Comparison of ENCODE assay signal across 9 cellular contexts in the genomic region with DNA sequence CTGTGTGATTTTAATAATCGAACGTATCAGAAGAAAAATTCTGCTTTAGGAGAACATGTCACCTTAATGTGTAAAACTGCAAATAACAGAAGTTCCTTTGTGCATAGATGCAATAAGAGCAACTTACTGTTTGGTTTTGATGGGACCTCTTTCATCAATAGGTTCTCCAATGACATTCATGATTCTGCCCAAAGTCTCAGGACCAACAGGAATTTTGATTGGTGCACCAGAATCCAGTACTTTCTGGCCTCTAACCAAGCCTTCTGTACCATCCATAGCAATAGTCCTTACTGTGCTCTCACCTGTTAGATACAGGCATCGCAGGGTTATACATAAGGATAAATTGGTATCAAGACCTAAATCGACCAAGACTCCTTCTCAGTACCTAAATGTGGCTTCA. TPM values are rescaled to one million over a fixed set of nuclear protein-coding genes. Genes with fewer than 3 reads are reported as not detected.
DNase-seq lines count a peak whose midpoint lies in the region; ATAC-seq, FAIRE-seq and TF ChIP-seq lines count a peak whose summit lies in the region.
"Had no signal": no experiment of that assay in that cellular context is flagged by ENCODE, and none has a peak within 500 bp of the region (broad histone marks: within the 10 kb centered on the region; RNA-seq: fewer than 3 reads in every experiment).

No MANE protein-coding gene starts in this region.

- H3K36me3 Mint-ChIP-seq in T-helper 2 cell treated with Interferon-gamma antibody and Interleukin-4, amounts not matched to agents 5 μg/mL and 100 μg/mL, for 36 hours (ENCODE audit: low read depth), result peaks cover 42% of the 10 kb centered on the region
- peaks cover 37% of the 10 kb centered on the region for H3K36me3 Mint-ChIP-seq in activated naive CD8-positive, alpha-beta T cell treated with anti-CD3 and anti-CD28 coated beads, Interleukin-2, amount 10 ng/mL, durations not matched to agents 7 days and 5 days

- peak overlapping the region; percentile 90 for H3K27ac ChIP-seq in keratinocyte (ENCODE audit: control insufficient read depth, insufficient read depth, low read length)
- H3K27ac ChIP-seq in temporal lobe (ENCODE audit: low read depth, low read length), result peak overlapping the region; percentile 92

- peaks cover 28% of the 10 kb centered on the region for H3K4me1 Mint-ChIP-seq in T-helper 2 cell treated with Interferon-gamma antibody and Interleukin-4, amounts not matched to agents 5 μg/mL and 100 μg/mL, for 36 hours (ENCODE audit: low read depth)
- H3K4me1 Mint-ChIP-seq in activated naive CD8-positive, alpha-beta T cell treated with anti-CD3 and anti-CD28 coated beads, Interleukin-2, amount 10 ng/mL, durations not matched to agents 7 days and 5 days, result peaks cover 33% of the 10 kb centered on the region

- no peaks in the 10 kb centered on the region for H3K9me3 Mint-ChIP-seq in T-helper 2 cell treated with Interferon-gamma antibody and Interleukin-4, amounts not matched to agents 5 μg/mL and 100 μg/mL, for 36 hours
- H3K9me3 Mint-ChIP-seq in activated naive CD8-positive, alpha-beta T cell treated with anti-CD3 and anti-CD28 coated beads, Interleukin-2, amount 10 ng/mL, durations not matched to agents 7 days and 5 days, result no peaks in the 10 kb centered on the region

- POLR2A ChIA-PET in activated naive CD8-positive, alpha-beta T cell treated with anti-CD3 and anti-CD28 coated beads, Interleukin-2, amount 10 ng/mL, durations not matched to agents 7 days and 5 days (lab: Charles Lee), result interaction anchor here (1.0 to 5.3 kb wide), 8 partner anchors 9 to 81 kb away, joined by 3 to 65 read pairs (median 12); partner anchors contain the start of genes BAZ2A, NACA and PTGES3

- H3K9ac ChIP-seq in keratinocyte (ENCODE audit: control insufficient read depth, extremely low read depth, insufficient read depth, low read length), result peak overlapping the region; percentile 96

- ATAC-seq in activated naive CD8-positive, alpha-beta T cell treated with anti-CD3 and anti-CD28 coated beads, Interleukin-2, amount 10 ng/mL, durations not matched to agents 7 days and 5 days (ENCODE audit: low read depth), result no peak
- ATAC-seq in GM21515 (IDR thresholded peaks at IDR 0.05; ENCODE audit: unreplicated experiment), result no peak
- no peak for ATAC-seq in activated CD4-positive, CD25-positive, alpha-beta regulatory T cell treated with anti-CD3 and anti-CD28 coated beads, Interleukin-2, amount 50 U/mL, for 24 hours

- peak overlapping the region; percentile 81 for H3K4me3 Mint-ChIP-seq in T-helper 2 cell treated with Interferon-gamma antibody and Interleukin-4, amounts not matched to agents 5 μg/mL and 100 μg/mL, for 36 hours
- peak overlapping the region; percentile 96 for H3K4me3 Mint-ChIP-seq in activated naive CD8-positive, alpha-beta T cell treated with anti-CD3 and anti-CD28 coated beads, Interleukin-2, amount 10 ng/mL, durations not matched to agents 7 days and 5 days

- no peaks in the 10 kb centered on the region for H3K9me3 ChIP-seq in keratinocyte (ENCODE audit: control insufficient read depth, low read depth, low read length)

- H3K27me3 Mint-ChIP-seq in T-helper 2 cell treated with Interferon-gamma antibody and Interleukin-4, amounts not matched to agents 5 μg/mL and 100 μg/mL, for 36 hours (ENCODE audit: low read depth), result no peaks in the 10 kb centered on the region
- H3K27me3 Mint-ChIP-seq in activated naive CD8-positive, alpha-beta T cell treated with anti-CD3 and anti-CD28 coated beads, Interleukin-2, amount 10 ng/mL, durations not matched to agents 7 days and 5 days, result no peaks in the 10 kb centered on the region

- peaks cover 43% of the 10 kb centered on the region for H3K79me2 ChIP-seq in keratinocyte (ENCODE audit: control insufficient read depth, insufficient read depth, low read length)

- no peak for DNase-seq in T-helper 2 cell treated with Interferon-gamma antibody and Interleukin-4, amounts not matched to agents 5 μg/mL and 100 μg/mL, for 36 hours (ENCODE audit: low spot score)
- DNase-seq in T-helper 2 cell (no peak), keratinocyte (ENCODE audit: low read depth, low spot score) (no peak), AML-193 (lab: John Stamatoyannopoulos, UW) (no peak)
- DNase-seq in activated naive CD8-positive, alpha-beta T cell treated with anti-CD3 and anti-CD28 coated beads, Interleukin-2, amount 10 ng/mL, durations not matched to agents 7 days and 5 days, result no peak
- DNase-seq: stimulated activated naive CD4-positive, alpha-beta T cell treated with Interleukin-2 at 50 U/mL for 16 hours had no signal

- H3K27ac Mint-ChIP-seq in T-helper 2 cell treated with Interferon-gamma antibody and Interleukin-4, amounts not matched to agents 5 μg/mL and 100 μg/mL, for 36 hours, result peak overlapping the region; percentile 94
- peak overlapping the region; percentile 99 for H3K27ac Mint-ChIP-seq in activated naive CD8-positive, alpha-beta T cell treated with anti-CD3 and anti-CD28 coated beads, Interleukin-2, amount 10 ng/mL, durations not matched to agents 7 days and 5 days

- peaks cover 8% of the 10 kb centered on the region for H4K20me1 ChIP-seq in keratinocyte (ENCODE audit: control insufficient read depth, extremely low read depth, insufficient read depth, low read length)

- peak overlapping the region; percentile 85 for H3K4me2 ChIP-seq in keratinocyte (ENCODE audit: control insufficient read depth, extremely low read depth, insufficient read depth, low read depth, low read length)

- no peaks in the 10 kb centered on the region for H3K27me3 ChIP-seq in keratinocyte (ENCODE audit: control insufficient read depth, extremely low read depth, insufficient read depth, low read length)

- no peak for TF ChIP-seq CTCF in keratinocyte (optimal IDR thresholded peaks at IDR 0.05 in 1 of 3, IDR thresholded peaks at IDR 0.05 in 1 of 3, conservative IDR thresholded peaks at IDR 0.05 in 1 of 3; ENCODE audit: extremely low read depth in 1 of 3, insufficient read depth in 2 of 3, low read length in 3 of 3)

- peaks cover 21 to 30% of the 10 kb centered on the region in 2 experiments for H3K36me3 ChIP-seq in keratinocyte (ENCODE audit: control insufficient read depth in 2 of 2, extremely low read depth in 1 of 2, insufficient read depth in 2 of 2, low read length in 2 of 2)

- no peak for FAIRE-seq in keratinocyte (lab: Jason Lieb, UNC)

- H3K4me3 ChIP-seq in keratinocyte (ENCODE audit: control insufficient read depth in 2 of 3, extremely low read depth in 1 of 3, insufficient read depth in 2 of 3, low read depth in 1 of 3, low read length in 3 of 3), result peak overlapping the region; percentile 84 to 97 (median 92)

- no peak overlapping the region for H2AFZ ChIP-seq in keratinocyte (ENCODE audit: control insufficient read depth, low read length)

- peaks cover 13% of the 10 kb centered on the region for H3K4me1 ChIP-seq in keratinocyte (ENCODE audit: control insufficient read depth, extremely low read depth, insufficient read depth, low read length)

- dilution Hi-C loops in keratinocyte (cut with MboI; ENCODE audit: extremely low pct_ligation_motif_present, low sequenced_read_pairs), result no loop called here

- no peaks in the 10 kb centered on the region for H3K9me1 ChIP-seq in keratinocyte (ENCODE audit: control insufficient read depth, extremely low read depth, insufficient read depth, low read length)

RNA-seq across cellular contexts. Expression of gene ATP5F1B, which starts 1.1 kb away (rescaled TPM):
- total RNA-seq in activated naive CD8-positive, alpha-beta T cell treated with anti-CD3 and anti-CD28 coated beads, Interleukin-2, amount 10 ng/mL, durations not matched to agents 7 days and 5 days, result 100 to 1,000 TPM; 468 to 471 TPM
- 1,041 to 1,488 TPM (median 1,355 TPM) in 3 replicates for polyA plus RNA-seq in keratinocyte
- 345 TPM for polyA plus RNA-seq in keratinocyte (2011; ENCODE audit: low read depth)
- 1,140 and 1,556 TPM in 2 replicates for polyA plus RNA-seq in keratinocyte (2011; cell fraction: cytosol; rRNA removed)
- polyA plus RNA-seq in keratinocyte (2011; cell fraction: nucleus; rRNA removed), result 951 and 1,005 TPM in 2 replicates
- 698 and 706 TPM in 2 replicates for polyA plus RNA-seq in keratinocyte (2012; ENCODE audit: low replicate concordance)
- 1,284 to 1,537 TPM (median 1,516 TPM) in 3 replicates for polyA minus RNA-seq in keratinocyte
- 873 TPM for polyA minus RNA-seq in keratinocyte (2011; cell fraction: cytosol; rRNA and poly(A)+ RNA removed)
- polyA minus RNA-seq in keratinocyte (2011; cell fraction: nucleus; rRNA and poly(A)+ RNA removed), result 274 and 399 TPM in 2 replicates
- total RNA-seq in temporal lobe, result 345 TPM

RNA-seq across cellular contexts. Expression of gene BAZ2A, which starts 14.5 kb away (rescaled TPM):
- total RNA-seq in activated naive CD8-positive, alpha-beta T cell treated with anti-CD3 and anti-CD28 coated beads, Interleukin-2, amount 10 ng/mL, durations not matched to agents 7 days and 5 days, result 100 to 1,000 TPM; 139 to 145 TPM
- polyA plus RNA-seq in keratinocyte, result 55.7 to 63.7 TPM (median 56.6 TPM) in 3 replicates
- 158 TPM for polyA plus RNA-seq in keratinocyte (2011; ENCODE audit: low read depth)
- polyA plus RNA-seq in keratinocyte (2011; cell fraction: cytosol; rRNA removed), result 46.7 and 62.9 TPM in 2 replicates
- polyA plus RNA-seq in keratinocyte (2011; cell fraction: nucleus; rRNA removed), result 232 and 291 TPM in 2 replicates
- 33.2 and 36.9 TPM in 2 replicates for polyA plus RNA-seq in keratinocyte (2012; ENCODE audit: low replicate concordance)
- 119 to 279 TPM (median 150 TPM) in 3 replicates for polyA minus RNA-seq in keratinocyte
- polyA minus RNA-seq in keratinocyte (2011; cell fraction: cytosol; rRNA and poly(A)+ RNA removed), result 42.2 TPM
- polyA minus RNA-seq in keratinocyte (2011; cell fraction: nucleus; rRNA and poly(A)+ RNA removed), result 134 and 209 TPM in 2 replicates
- 16.5 TPM for total RNA-seq in temporal lobe

RNA-seq across cellular contexts. Expression of gene PTGES3, which starts 43.4 kb away (rescaled TPM):
- total RNA-seq in activated naive CD8-positive, alpha-beta T cell treated with anti-CD3 and anti-CD28 coated beads, Interleukin-2, amount 10 ng/mL, durations not matched to agents 7 days and 5 days, result 100 to 1,000 TPM; 210 to 217 TPM
- 53.0 to 136 TPM (median 112 TPM) in 3 replicates for polyA plus RNA-seq in keratinocyte
- 958 TPM for polyA plus RNA-seq in keratinocyte (2011; ENCODE audit: low read depth)
- 94.7 and 154 TPM in 2 replicates for polyA plus RNA-seq in keratinocyte (2011; cell fraction: cytosol; rRNA removed)
- polyA plus RNA-seq in keratinocyte (2011; cell fraction: nucleus; rRNA removed), result 49.3 and 78.8 TPM in 2 replicates
- polyA plus RNA-seq in keratinocyte (2012; ENCODE audit: low replicate concordance), result 191 and 202 TPM in 2 replicates
- 9.1 to 70.6 TPM (median 28.6 TPM) in 3 replicates for polyA minus RNA-seq in keratinocyte
- polyA minus RNA-seq in keratinocyte (2011; cell fraction: cytosol; rRNA and poly(A)+ RNA removed), result 76.7 TPM
- polyA minus RNA-seq in keratinocyte (2011; cell fraction: nucleus; rRNA and poly(A)+ RNA removed), result 24.5 and 38.3 TPM in 2 replicates
- 100 TPM for total RNA-seq in temporal lobe
